13 cellular contexts compared by ENCODE assay signal in the genomic region with DNA sequence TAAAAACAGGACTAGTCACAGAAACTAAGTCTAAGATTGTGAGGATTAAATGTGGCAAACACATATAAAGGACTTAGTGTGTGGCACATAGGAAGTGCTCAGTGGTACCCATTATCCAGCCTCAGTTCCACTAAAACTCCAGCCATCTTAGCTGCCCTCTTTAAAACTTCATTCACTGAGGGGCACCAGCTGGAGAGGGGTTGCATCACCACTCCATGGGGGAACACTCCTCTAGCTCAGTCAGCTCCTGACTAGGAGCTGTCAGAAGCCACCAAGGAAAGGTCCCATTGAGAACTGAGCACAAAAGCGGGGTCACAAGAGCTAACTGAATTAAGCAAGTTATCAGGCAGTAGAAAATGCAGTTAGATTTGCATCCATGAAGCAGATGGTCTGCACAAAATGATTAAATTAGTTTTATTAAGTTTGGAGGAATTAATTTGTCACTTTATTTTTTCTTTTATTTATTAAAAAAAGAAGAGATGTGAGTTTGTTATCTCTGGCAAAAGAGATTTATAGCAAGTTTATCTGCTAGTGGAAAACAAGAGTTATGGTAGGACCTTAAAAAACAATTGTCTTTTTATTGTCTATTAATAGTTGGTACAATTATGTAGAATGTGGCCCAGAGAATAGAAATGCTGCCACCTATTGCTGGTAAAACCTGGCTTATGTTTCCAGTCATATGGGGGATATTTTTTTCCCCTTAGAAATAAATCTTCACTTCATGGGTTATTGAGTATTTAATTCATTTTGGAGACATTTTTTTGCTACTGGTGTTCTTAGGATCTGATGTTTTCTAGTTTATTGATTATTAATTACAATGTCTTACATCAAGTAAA.
A peak's percentile ranks its signal among the peaks of the same experiment; 100 is the strongest.
DNase-seq lines count a peak whose midpoint lies in the region; ATAC-seq, FAIRE-seq and TF ChIP-seq lines count a peak whose summit lies in the region.
"Had no signal": no experiment of that assay in that cellular context is flagged by ENCODE, and none has a peak within 500 bp of the region (broad histone marks: within the 10 kb centered on the region; RNA-seq: fewer than 3 reads in every experiment).

No MANE protein-coding gene starts in this region.

- H3K27me3 Mint-ChIP-seq in neural crest cell (ENCODE audit: low read depth) = no peaks in the 10 kb centered on the region

- TF ChIP-seq POLR2A in esophagus squamous epithelium (IDR thresholded peaks at IDR 0.05) = no peak

- H3K4me1 Mint-ChIP-seq in neural crest cell = peaks cover 70% of the 10 kb centered on the region
- H3K4me1 Mint-ChIP-seq: activated naive CD8-positive, alpha-beta T cell treated with anti-CD3 and anti-CD28 coated beads, Interleukin-2, amount 10 ng/mL, durations not matched to agents 7 days and 5 days; naive B cell had no signal

- H3K36me3 ChIP-seq in mammary epithelial cell (ENCODE audit: insufficient read depth, low read length) (no peaks in the 10 kb centered on the region), esophagus squamous epithelium (no peaks in the 10 kb centered on the region)
- H3K36me3 ChIP-seq: gastrocnemius medialis had no signal

- no peak for FAIRE-seq in D721Med (lab: Jason Lieb, UNC)
- FAIRE-seq: keratinocyte had no signal

- H3K9me3 ChIP-seq in mammary epithelial cell (replicated peaks; ENCODE audit: insufficient read depth, low read length) = no peaks in the 10 kb centered on the region
- H3K9me3 ChIP-seq in esophagus squamous epithelium = no peaks in the 10 kb centered on the region
- H3K9me3 ChIP-seq: gastrocnemius medialis had no signal

- H3K27me3 ChIP-seq in mammary epithelial cell (ENCODE audit: insufficient read depth, low read length) = no peaks in the 10 kb centered on the region
- no peaks in the 10 kb centered on the region for H3K27me3 ChIP-seq in esophagus squamous epithelium
- H3K27me3 ChIP-seq: gastrocnemius medialis had no signal

- peaks cover 21% of the 10 kb centered on the region for H3K4me1 ChIP-seq in mammary epithelial cell (ENCODE audit: insufficient read depth, low read length)
- H3K4me1 ChIP-seq in esophagus squamous epithelium = peaks cover 0 to 26% (median 8%) of the 10 kb centered on the region in 3 donors

- intact Hi-C loops in mammary epithelial cell (cut with micrococcal nuclease) = loop anchor here (2.0 kb wide), 1 partner anchor 243 kb away; no protein-coding TSS in a partner anchor
- intact Hi-C loops in esophagus squamous epithelium (cut with DNase I) = no loop called here

- CTCF ChIA-PET in mammary epithelial cell (lab: Charles Lee; ENCODE audit: low non-redundant PET) = no interaction called here

- H3K9me3 Mint-ChIP-seq in neural crest cell = no peaks in the 10 kb centered on the region
- H3K9me3 Mint-ChIP-seq: activated naive CD8-positive, alpha-beta T cell treated with anti-CD3 and anti-CD28 coated beads, Interleukin-2, amount 10 ng/mL, durations not matched to agents 7 days and 5 days; naive B cell had no signal

- BruUV-seq in mammary epithelial cell (replicated peaks; lab: Mats Ljungman, UMichigan) = no TSS peak

- H2AFZ ChIP-seq in mammary epithelial cell (ENCODE audit: low read depth, low read length) = no peak overlapping the region

- H3K79me2 ChIP-seq in mammary epithelial cell (ENCODE audit: insufficient read depth, low read length) = peaks cover 3% of the 10 kb centered on the region

- H3K27ac ChIP-seq in mammary epithelial cell (ENCODE audit: insufficient read depth, low read depth, low read length) (no peak overlapping the region), esophagus squamous epithelium (no peak overlapping the region)
- H3K27ac ChIP-seq: gastrocnemius medialis had no signal

- in situ Hi-C loops in mammary epithelial cell (cut with MboI; ENCODE audit: low sequenced_read_pairs in 2 of 2) = no loop called here

- H3K27ac Mint-ChIP-seq in neural crest cell (ENCODE audit: unreplicated experiment) = peak overlapping the region; percentile 16
- H3K27ac Mint-ChIP-seq: activated naive CD8-positive, alpha-beta T cell treated with anti-CD3 and anti-CD28 coated beads, Interleukin-2, amount 10 ng/mL, durations not matched to agents 7 days and 5 days had no signal

- dilution Hi-C loops in mammary epithelial cell (cut with HindIII; ENCODE audit: low sequenced_read_pairs) = no loop called here

- H3K4me3 ChIP-seq in mammary epithelial cell (replicated peaks in 1 of 3; ENCODE audit: insufficient read depth in 1 of 3, low read depth in 2 of 3, low read length in 3 of 3) (no peak overlapping the region), esophagus squamous epithelium (no peak overlapping the region)
- H3K4me3 ChIP-seq: gastrocnemius medialis had no signal

- no peak overlapping the region for H3K4me2 ChIP-seq in mammary epithelial cell (ENCODE audit: insufficient read depth, low read depth, low read length)

- no peak for DNase-seq in D721Med (ENCODE audit: insufficient read length, low spot score)
- no peak for DNase-seq in mammary epithelial cell
- no peak for DNase-seq in neural crest cell (ENCODE audit: low read depth, low spot score)
- no peak for DNase-seq in iPS-NIHi7 (ENCODE audit: extremely low spot score)
- DNase-seq in esophagus squamous epithelium (lab: John Stamatoyannopoulos, UW) = no peak
- DNase-seq: activated naive CD8-positive, alpha-beta T cell treated with anti-CD3 and anti-CD28 coated beads, Interleukin-2, amount 10 ng/mL, durations not matched to agents 7 days and 5 days; cortex of kidney; gastrocnemius medialis; naive B cell; NCI-H226 had no signal

- H4K20me1 ChIP-seq in mammary epithelial cell (ENCODE audit: insufficient read depth, low read length) = no peaks in the 10 kb centered on the region

- H3K4me3 Mint-ChIP-seq in neural crest cell = peak overlapping the region; percentile 76
- H3K4me3 Mint-ChIP-seq: activated naive CD8-positive, alpha-beta T cell treated with anti-CD3 and anti-CD28 coated beads, Interleukin-2, amount 10 ng/mL, durations not matched to agents 7 days and 5 days had no signal

- peak; percentile 22; the same call in 1 of the 2 replicates for TF ChIP-seq RAD21 in Ishikawa (IDR thresholded peaks at IDR 0.05; ENCODE audit: low read depth)

- no peak for TF ChIP-seq EP300 in Ishikawa (IDR thresholded peaks at IDR 0.05; ENCODE audit: borderline replicate concordance)

- H3K9ac ChIP-seq in mammary epithelial cell (ENCODE audit: insufficient read depth, low read length) = no peak overlapping the region

- TF ChIP-seq CTCF in D721Med (IDR thresholded peaks at IDR 0.05; ENCODE audit: insufficient read depth, missing control alignments) = peak; percentile 26
- TF ChIP-seq CTCF in mammary epithelial cell (conservative IDR thresholded peaks at IDR 0.05 in 1 of 2, IDR thresholded peaks at IDR 0.05 in 1 of 2; ENCODE audit: extremely low read depth in 1 of 2, insufficient read depth in 1 of 2, low read depth in 1 of 2, low read length in 2 of 2) = peak; percentile 11 to 21
- TF ChIP-seq CTCF in neural crest cell (conservative IDR thresholded peaks at IDR 0.05) = no peak
- peak in 2 of 6 experiments; percentile 7 to 18 for TF ChIP-seq CTCF in esophagus squamous epithelium (IDR thresholded peaks at IDR 0.05)

- no peaks in the 10 kb centered on the region for H3K36me3 Mint-ChIP-seq in neural crest cell (ENCODE audit: low read depth)
- H3K36me3 Mint-ChIP-seq: activated naive CD8-positive, alpha-beta T cell treated with anti-CD3 and anti-CD28 coated beads, Interleukin-2, amount 10 ng/mL, durations not matched to agents 7 days and 5 days; naive B cell had no signal

- no peak for ATAC-seq in HG03565 (IDR thresholded peaks at IDR 0.05; ENCODE audit: unreplicated experiment)
- ATAC-seq: gastrocnemius medialis had no signal

- 100% methylated on average over 1 of the region's 1 CpG for WGBS in mammary epithelial cell (ENCODE audit: low coverage, missing lambda C conversion rate)
- WGBS in esophagus squamous epithelium, 2 donors = 73 to 79% methylated on average over 1 of the region's 1 CpG

TF ChIP-seq in Ishikawa, 13 proteins besides CTCF, POLR2A, EP300 and RAD21:
- TF ChIP-seq NFIC (IDR thresholded peaks at IDR 0.05) (no peak), CEBPB (IDR thresholded peaks at IDR 0.05) (no peak)
- TF ChIP-seq, protein P1, sequence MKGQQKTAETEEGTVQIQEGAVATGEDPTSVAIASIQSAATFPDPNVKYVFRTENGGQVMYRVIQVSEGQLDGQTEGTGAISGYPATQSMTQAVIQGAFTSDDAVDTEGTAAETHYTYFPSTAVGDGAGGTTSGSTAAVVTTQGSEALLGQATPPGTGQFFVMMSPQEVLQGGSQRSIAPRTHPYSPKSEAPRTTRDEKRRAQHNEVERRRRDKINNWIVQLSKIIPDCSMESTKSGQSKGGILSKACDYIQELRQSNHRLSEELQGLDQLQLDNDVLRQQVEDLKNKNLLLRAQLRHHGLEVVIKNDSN (IDR thresholded peaks at IDR 0.05) = no peak
